In the genomic region with DNA sequence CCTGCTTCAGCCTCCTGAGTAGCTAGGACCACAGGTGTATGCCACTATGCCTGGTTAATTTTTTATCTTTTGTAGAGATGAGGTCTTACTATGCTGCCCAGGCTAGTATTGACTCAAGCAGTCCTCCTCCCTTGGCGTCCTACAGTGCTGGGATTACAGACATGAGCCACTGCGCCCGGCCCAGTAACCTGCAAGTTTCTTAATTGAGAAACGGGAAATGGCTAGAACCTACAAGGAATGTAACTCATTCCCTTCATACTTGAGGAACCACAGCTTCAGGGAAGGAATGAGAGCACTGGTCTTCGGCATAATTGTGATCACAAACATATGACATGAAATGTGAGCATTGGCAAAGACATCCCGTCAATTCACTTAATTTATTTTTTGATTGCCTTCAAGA, we compare ENCODE assay signal across 15 cellular contexts.
DNase-seq lines count a peak whose midpoint lies in the region; ATAC-seq and TF ChIP-seq lines count a peak whose summit lies in the region.
"Had no signal": no experiment of that assay in that cellular context is flagged by ENCODE, and none has a peak within 500 bp of the region (broad histone marks: within the 10 kb centered on the region; RNA-seq: fewer than 3 reads in every experiment).

No MANE protein-coding gene starts in this region.

- DNase-seq in HCT116 (ENCODE audit: low read depth, low spot score) (no peak), MCF 10A (ENCODE audit: unreplicated experiment) (peak; percentile 72), kidney tubule cell (ENCODE audit: low spot score) (peak; percentile 63), upper lobe of right lung (no peak), NCI-H524 treated with DMSO at 0.1 percent for 48 hours (lab: John Stamatoyannopoulos, UW) (no peak), HUDEP-2 (lab: John Stamatoyannopoulos, UW; ENCODE audit: unreplicated experiment in 76 of 76) (no peak)
- no peak for DNase-seq in activated naive CD4-positive, alpha-beta T cell treated with anti-CD3 and anti-CD28 coated beads for 36 hours
- DNase-seq: CD4-positive, alpha-beta T cell; GF-D8; nephron progenitor cell; stimulated activated naive CD8-positive, alpha-beta T cell treated with anti-CD3 and anti-CD28 coated beads, Interleukin-15, Interleukin-2, amounts not matched to agents 100 U/mL and 50 U/mL, for 24 hours had no signal

- POLR2A ChIA-PET in HCT116 (lab: Charles Lee) (no interaction called here), MCF 10A (lab: Yijun Ruan, JAX) (interaction anchor here (0.7 to 1.2 kb wide), 2 partner anchors 17 to 207 kb away, joined by 3 to 4 read pairs; no protein-coding TSS in a partner anchor)

- no peak for TF ChIP-seq POLR2A in HCT116 (IDR thresholded peaks at IDR 0.05; ENCODE audit: borderline replicate concordance, extremely low read depth, insufficient read depth, insufficient read length)

- H3K79me2 ChIP-seq in HCT116 (ENCODE audit: insufficient read depth, low read length): no peaks in the 10 kb centered on the region

- TF ChIP-seq CTCF in HCT116 (IDR thresholded peaks at IDR 0.05 in 2 of 3, conservative IDR thresholded peaks at IDR 0.05 in 1 of 3; ENCODE audit: borderline replicate concordance in 1 of 3, insufficient read depth in 1 of 3, low read depth in 2 of 3, low read length in 2 of 3): no peak
- no peak for TF ChIP-seq CTCF in MCF 10A (IDR thresholded peaks at IDR 0.05; ENCODE audit: unreplicated experiment)
- no peak for TF ChIP-seq CTCF in upper lobe of right lung (IDR thresholded peaks at IDR 0.05)

- no peak for TF ChIP-seq RAD21 in HCT116 (IDR thresholded peaks at IDR 0.05; ENCODE audit: low read depth)

- H2AFZ ChIP-seq in HCT116 (ENCODE audit: low read depth, low read length, poor library complexity, severe bottlenecking): no peak overlapping the region

- no peak overlapping the region for H3K4me3 ChIP-seq in HCT116 (replicated peaks in 1 of 2; ENCODE audit: low read depth in 1 of 2, low read length in 2 of 2)
- H3K4me3 ChIP-seq in upper lobe of right lung: no peak overlapping the region
- H3K4me3 ChIP-seq: HAP-1 had no signal

- peak overlapping the region; percentile 34 for H3K4me3 Mint-ChIP-seq in MCF 10A (ENCODE audit: unreplicated experiment)
- no peak overlapping the region for H3K4me3 Mint-ChIP-seq in activated naive CD4-positive, alpha-beta T cell treated with anti-CD3 and anti-CD28 coated beads for 36 hours
- H3K4me3 Mint-ChIP-seq: activated naive CD8-positive, alpha-beta T cell; CD4-positive, alpha-beta T cell; dendritic cell treated with granulocyte-macrophage colony-stimulating factor and Interleukin-4, amounts not matched to agents 40 ng/mL and 50 ng/mL, for 4 days; nephron progenitor cell had no signal

- H3K4me1 Mint-ChIP-seq in MCF 10A (ENCODE audit: insufficient read depth, unreplicated experiment): peaks cover 29% of the 10 kb centered on the region
- H3K4me1 Mint-ChIP-seq in activated naive CD4-positive, alpha-beta T cell treated with anti-CD3 and anti-CD28 coated beads for 36 hours (ENCODE audit: low read depth): peaks cover 9% of the 10 kb centered on the region
- H3K4me1 Mint-ChIP-seq: nephron progenitor cell had no signal

- H3K4me1 ChIP-seq in HCT116 (ENCODE audit: control insufficient read depth in 1 of 2, insufficient read depth in 2 of 2, low read length in 2 of 2) (peaks cover 7 to 9% of the 10 kb centered on the region in 2 experiments), upper lobe of right lung (peaks cover 5% of the 10 kb centered on the region)

- H3K4me2 ChIP-seq in HCT116 (ENCODE audit: low read length): no peak overlapping the region

- no peaks in the 10 kb centered on the region for H3K9me2 ChIP-seq in HCT116 (ENCODE audit: insufficient read depth)

- intact Hi-C loops in HCT116 (cut with micrococcal nuclease) (loop anchor here (10.0 kb wide), 1 partner anchor 121 kb away; no protein-coding TSS in a partner anchor), MCF 10A (cut with micrococcal nuclease) (no loop called here), upper lobe of right lung (cut with DNase I) (no loop called here)
- intact Hi-C loops in activated naive CD4-positive, alpha-beta T cell treated with anti-CD3 and anti-CD28 coated beads for 36 hours (cut with micrococcal nuclease): no loop called here

- RAD21 ChIA-PET in HCT116 (lab: Charles Lee; ENCODE audit: low non-redundant PET in 1 of 2, low total read pairs in 2 of 2, uncharacterized antibody in 2 of 2, unreplicated experiment in 2 of 2): no interaction called here

- H4K20me1 ChIP-seq in HCT116 (ENCODE audit: insufficient read depth): no peaks in the 10 kb centered on the region

- H3K36me3 ChIP-seq in HCT116 (ENCODE audit: control insufficient read depth in 1 of 2, insufficient read depth in 2 of 2, low read length in 2 of 2): no peaks in the 10 kb centered on the region
- H3K36me3 ChIP-seq in upper lobe of right lung: no peaks in the 10 kb centered on the region
- H3K36me3 ChIP-seq: HAP-1 had no signal

- CTCF ChIA-PET in HCT116 (lab: Charles Lee) (no interaction called here), MCF 10A (lab: Yijun Ruan, JAX) (interaction anchor here (0.5 to 0.7 kb wide), 2 partner anchors 11 to 322 kb away, joined by 3 to 5 read pairs; no protein-coding TSS in a partner anchor)
- CTCF ChIA-PET in activated naive CD4-positive, alpha-beta T cell treated with anti-CD3 and anti-CD28 coated beads for 36 hours (lab: Charles Lee): no interaction called here

- H3K9me3 ChIP-seq in HCT116 (ENCODE audit: control insufficient read depth in 1 of 2, insufficient read depth in 1 of 2, low read depth in 1 of 2, low read length in 2 of 2) (no peaks in the 10 kb centered on the region), upper lobe of right lung (no peaks in the 10 kb centered on the region)
- H3K9me3 ChIP-seq: HAP-1 had no signal

- H3K27ac ChIP-seq in HCT116 (ENCODE audit: low read depth, low read length) (no peak overlapping the region), upper lobe of right lung (no peak overlapping the region)
- H3K27ac ChIP-seq: VCaP had no signal

- no peaks in the 10 kb centered on the region for H3K27me3 ChIP-seq in HCT116 (ENCODE audit: insufficient read depth, low read length)
- H3K27me3 ChIP-seq in upper lobe of right lung: no peaks in the 10 kb centered on the region

- no peak overlapping the region for H3K9ac ChIP-seq in HCT116 (ENCODE audit: low read length)

- BruUV-seq in HCT116 (replicated peaks; lab: Mats Ljungman, UMichigan): no TSS peak
- no TSS peak for BruUV-seq in MCF 10A (replicated peaks; lab: Mats Ljungman, UMichigan)

- peaks cover 6% of the 10 kb centered on the region for H3K36me3 Mint-ChIP-seq in MCF 10A (ENCODE audit: insufficient read depth, unreplicated experiment)
- H3K36me3 Mint-ChIP-seq in activated naive CD4-positive, alpha-beta T cell treated with anti-CD3 and anti-CD28 coated beads for 36 hours (ENCODE audit: low read depth): no peaks in the 10 kb centered on the region
- H3K36me3 Mint-ChIP-seq: activated naive CD8-positive, alpha-beta T cell had no signal

- H3K27ac Mint-ChIP-seq in MCF 10A (ENCODE audit: low read depth, unreplicated experiment): peak overlapping the region; percentile 54
- H3K27ac Mint-ChIP-seq in activated naive CD4-positive, alpha-beta T cell treated with anti-CD3 and anti-CD28 coated beads for 36 hours: no peak overlapping the region
- H3K27ac Mint-ChIP-seq: activated naive CD8-positive, alpha-beta T cell; CD4-positive, alpha-beta T cell; dendritic cell treated with granulocyte-macrophage colony-stimulating factor and Interleukin-4, amounts not matched to agents 40 ng/mL and 50 ng/mL, for 4 days; nephron progenitor cell had no signal

- no peaks in the 10 kb centered on the region for H3K27me3 Mint-ChIP-seq in MCF 10A (ENCODE audit: insufficient read depth, unreplicated experiment)
- no peaks in the 10 kb centered on the region for H3K27me3 Mint-ChIP-seq in activated naive CD4-positive, alpha-beta T cell treated with anti-CD3 and anti-CD28 coated beads for 36 hours (ENCODE audit: low read depth)
- H3K27me3 Mint-ChIP-seq: CD4-positive, alpha-beta T cell; dendritic cell treated with granulocyte-macrophage colony-stimulating factor and Interleukin-4, amounts not matched to agents 40 ng/mL and 50 ng/mL, for 4 days had no signal

- ATAC-seq in HCT116 (peak; percentile 36; the same call in 1 of the 2 replicates), upper lobe of right lung (peak; percentile 68)
- ATAC-seq: stimulated activated naive CD8-positive, alpha-beta T cell treated with anti-CD3 and anti-CD28 coated beads, Interleukin-15, Interleukin-2, amounts not matched to agents 100 U/mL and 50 U/mL, for 24 hours had no signal

- H3K9me3 Mint-ChIP-seq in MCF 10A (ENCODE audit: unreplicated experiment): peaks cover 7% of the 10 kb centered on the region
- H3K9me3 Mint-ChIP-seq in activated naive CD4-positive, alpha-beta T cell treated with anti-CD3 and anti-CD28 coated beads for 36 hours: no peaks in the 10 kb centered on the region
- H3K9me3 Mint-ChIP-seq: CD4-positive, alpha-beta T cell; dendritic cell treated with granulocyte-macrophage colony-stimulating factor and Interleukin-4, amounts not matched to agents 40 ng/mL and 50 ng/mL, for 4 days; nephron progenitor cell had no signal

TF ChIP-seq in HCT116, 20 proteins besides CTCF, POLR2A, EP300 and RAD21:
- TF ChIP-seq, protein P1, sequence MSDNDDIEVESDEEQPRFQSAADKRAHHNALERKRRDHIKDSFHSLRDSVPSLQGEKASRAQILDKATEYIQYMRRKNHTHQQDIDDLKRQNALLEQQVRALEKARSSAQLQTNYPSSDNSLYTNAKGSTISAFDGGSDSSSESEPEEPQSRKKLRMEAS (IDR thresholded peaks at IDR 0.05): no peak
- TF ChIP-seq JUND (IDR thresholded peaks at IDR 0.05): no peak
- TF ChIP-seq POLR2AphosphoS5 (IDR thresholded peaks at IDR 0.05; ENCODE audit: low read depth, low read length): no peak
- TF ChIP-seq SRF (IDR thresholded peaks at IDR 0.05; ENCODE audit: low read depth): no peak
- TF ChIP-seq CBX3 (IDR thresholded peaks at IDR 0.05; ENCODE audit: low read depth): no peak
- TF ChIP-seq YY1 (IDR thresholded peaks at IDR 0.05; ENCODE audit: extremely low read depth, insufficient replicate concordance, low read depth, low read length): no peak
- TF ChIP-seq EZH2phosphoT487 (IDR thresholded peaks at IDR 0.05; ENCODE audit: borderline replicate concordance): no peak
- TF ChIP-seq EGR1 (IDR thresholded peaks at IDR 0.05; ENCODE audit: low read depth): no peak
- TF ChIP-seq TCF7L2 (IDR thresholded peaks at IDR 0.05; ENCODE audit: borderline replicate concordance, extremely low read depth, insufficient read depth, insufficient read length): no peak
- TF ChIP-seq SP1 (IDR thresholded peaks at IDR 0.05; ENCODE audit: low read depth): no peak
TF ChIP-seq in HCT116: peak in this region for 0.

Comparison
In these comparisons a context has a peak if more than half of its experiments do, and no peak if none do; other contexts are left out.
1. DNase-seq: peak in MCF 10A (single experiment) and kidney tubule cell (single experiment); none in HCT116 (single experiment), upper lobe of right lung (single experiment), NCI-H524 treated with DMSO at 0.1 percent for 48 hours (single experiment), HUDEP-2 (0 of 76) and activated naive CD4-positive, alpha-beta T cell treated with anti-CD3 and anti-CD28 coated beads for 36 hours (single experiment).